ENCODE assay signal across 9 cellular contexts in the genomic region with DNA sequence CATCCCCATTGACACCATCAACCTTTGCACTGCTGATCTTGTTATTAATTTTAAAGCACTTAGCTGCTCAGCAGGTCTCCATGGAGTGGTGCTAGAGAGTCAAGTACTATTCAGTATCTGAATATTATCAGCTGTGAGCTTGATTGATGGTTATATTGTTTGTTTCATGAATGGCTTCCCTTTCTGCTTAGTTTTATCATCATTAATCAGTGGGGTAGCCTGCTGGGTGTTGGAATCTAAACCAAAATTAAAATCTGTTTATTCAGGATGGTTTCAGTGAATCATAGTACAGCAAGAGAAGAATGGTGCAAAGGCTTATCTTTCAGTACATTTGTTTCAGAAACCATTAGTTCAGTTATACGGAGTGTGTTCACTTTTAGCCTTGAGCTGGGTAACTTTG. TPM values are rescaled to one million over a fixed set of nuclear protein-coding genes. Genes with fewer than 3 reads are reported as not detected.
DNase-seq lines count a peak whose midpoint lies in the region; ATAC-seq and TF ChIP-seq lines count a peak whose summit lies in the region.
"Had no signal": no experiment of that assay in that cellular context is flagged by ENCODE, and none has a peak within 500 bp of the region (broad histone marks: within the 10 kb centered on the region; RNA-seq: fewer than 3 reads in every experiment).

No MANE protein-coding gene starts in this region.

- ATAC-seq in GM21737 (IDR thresholded peaks at IDR 0.05; ENCODE audit: unreplicated experiment): peak; percentile 68
- ATAC-seq in lung (ENCODE audit: insufficient read depth, low FRiP score): peak; percentile 53
- no peak for ATAC-seq in activated T-cell treated with anti-CD3 and anti-CD28 coated beads, Interleukin-2, amount 50 U/mL, for 72 hours (replicated peaks in 1 of 2)

- no peaks in the 10 kb centered on the region for H3K4me1 ChIP-seq in ascending aorta
- no peaks in the 10 kb centered on the region for H3K4me1 ChIP-seq in lung (ENCODE audit: control insufficient read depth in 2 of 2, insufficient read depth in 2 of 2, low read length in 2 of 2)

- 19 to 38% methylated on average over 1 of the region's 1 CpG for WGBS in lung, 2 donors

- H3K27me3 ChIP-seq in GM06990 (replicated peaks; ENCODE audit: control insufficient read depth, insufficient read depth, low read length): no peaks in the 10 kb centered on the region
- no peaks in the 10 kb centered on the region for H3K27me3 ChIP-seq in ascending aorta
- no peaks in the 10 kb centered on the region for H3K27me3 ChIP-seq in lung (ENCODE audit: control insufficient read depth, insufficient read depth)

- H3K4me3 ChIP-seq in GM06990 (replicated peaks; ENCODE audit: low read depth, low read length) (no peak overlapping the region), ascending aorta (no peak overlapping the region), lung (no peak overlapping the region)

- H3K9me3 Mint-ChIP-seq in activated T-cell treated with anti-CD3 and anti-CD28 coated beads, Interleukin-2, amount 50 U/mL, for 72 hours: no peaks in the 10 kb centered on the region
- H3K9me3 Mint-ChIP-seq: T-cell had no signal

- intact Hi-C loops in ascending aorta (cut with DNase I): no loop called here

- no peak for DNase-seq in GM06990 (ENCODE audit: extremely low read depth, insufficient read length)
- peak; percentile 70 for DNase-seq in NCI-H1105 treated with DMSO at 0.1 percent for 48 hours (lab: John Stamatoyannopoulos, UW)
- no peak for DNase-seq in ascending aorta (ENCODE audit: low spot score in 2 of 2)
- no peak for DNase-seq in lung (ENCODE audit: low spot score)
- no peak for DNase-seq in hepatic stellate cell (ENCODE audit: low spot score)
- DNase-seq in activated T-cell treated with anti-CD3 and anti-CD28 coated beads, Interleukin-2, amount 50 U/mL, for 72 hours: no peak
- DNase-seq in ecto neural progenitor cell (ENCODE audit: low spot score): no peak

- H3K36me3 ChIP-seq in GM06990 (ENCODE audit: control insufficient read depth, insufficient read depth, low read length) (no peaks in the 10 kb centered on the region), ascending aorta (no peaks in the 10 kb centered on the region), lung (ENCODE audit: control insufficient read depth in 2 of 2, insufficient read depth in 2 of 2, low read length in 2 of 2) (no peaks in the 10 kb centered on the region)

- no peaks in the 10 kb centered on the region for H3K9me3 ChIP-seq in ascending aorta
- no peaks in the 10 kb centered on the region for H3K9me3 ChIP-seq in lung (ENCODE audit: control insufficient read depth in 2 of 2, insufficient read depth in 1 of 2, low read length in 1 of 2)

- H3K4me3 Mint-ChIP-seq in activated T-cell treated with anti-CD3 and anti-CD28 coated beads, Interleukin-2, amount 50 U/mL, for 72 hours: no peak overlapping the region
- H3K4me3 Mint-ChIP-seq: T-cell had no signal

- H3K27ac Mint-ChIP-seq in activated T-cell treated with anti-CD3 and anti-CD28 coated beads, Interleukin-2, amount 50 U/mL, for 72 hours: no peak overlapping the region
- H3K27ac Mint-ChIP-seq: T-cell had no signal

- peak; percentile 71 for TF ChIP-seq CTCF in GM06990 (IDR thresholded peaks at IDR 0.05; ENCODE audit: insufficient read depth, low read length, poor library complexity, severe bottlenecking)
- TF ChIP-seq CTCF in ascending aorta (IDR thresholded peaks at IDR 0.05): peak in 2 of 3 experiments; percentile 14 to 29
- TF ChIP-seq CTCF in lung (IDR thresholded peaks at IDR 0.05; ENCODE audit: control extremely low read depth, extremely low read depth): peak; percentile 5

- H3K27me3 Mint-ChIP-seq in activated T-cell treated with anti-CD3 and anti-CD28 coated beads, Interleukin-2, amount 50 U/mL, for 72 hours (ENCODE audit: low read depth): no peaks in the 10 kb centered on the region

- no peak overlapping the region for H3K27ac ChIP-seq in ascending aorta
- no peak overlapping the region for H3K27ac ChIP-seq in lung (ENCODE audit: low read depth in 1 of 2, low read length in 1 of 2)

- no peaks in the 10 kb centered on the region for H3K36me3 Mint-ChIP-seq in activated T-cell treated with anti-CD3 and anti-CD28 coated beads, Interleukin-2, amount 50 U/mL, for 72 hours (ENCODE audit: insufficient read depth in 2 of 2)
- H3K36me3 Mint-ChIP-seq: T-cell had no signal

- H3K4me1 Mint-ChIP-seq in activated T-cell treated with anti-CD3 and anti-CD28 coated beads, Interleukin-2, amount 50 U/mL, for 72 hours (ENCODE audit: low read depth): no peaks in the 10 kb centered on the region
- H3K4me1 Mint-ChIP-seq: T-cell had no signal

RNA-seq across cellular contexts. Expression of a gene that starts 42.5 kb away (rescaled TPM):
- total RNA-seq in ascending aorta: not detected
- 10 to 100 TPM in 1 of 2 donors, 1 to 10 TPM in 1; 6.0 to 30.9 TPM for total RNA-seq in lung
- polyA plus RNA-seq in lung: 10 to 100 TPM; 18.6 to 62.1 TPM
- not detected for total RNA-seq in activated T-cell treated with anti-CD3 and anti-CD28 coated beads, Interleukin-2, amount 50 U/mL, for 72 hours

Comparison
In these comparisons a context has a peak if more than half of its experiments do, and no peak if none do; other contexts are left out.
1. CTCF ChIP-seq: peak in every context shown above with its lines; median percentile 71 in GM06990; 22 in ascending aorta; 5 in lung.
2. ATAC-seq: peak in GM21737 (single experiment) and lung (single experiment); none in activated T-cell treated with anti-CD3 and anti-CD28 coated beads, Interleukin-2, amount 50 U/mL, for 72 hours (0 of 2).